8 cellular contexts compared by ENCODE assay signal in genomic region chr6:105452924-105453756, GRCh38. TPM values are rescaled to one million over a fixed set of nuclear protein-coding genes. Genes with fewer than 3 reads are reported as not detected.
A peak's percentile ranks its signal among the peaks of the same experiment; 100 is the strongest.
DNase-seq lines count a peak whose midpoint lies in the region; ATAC-seq lines count a peak whose summit lies in the region.

No MANE protein-coding gene starts in this region.

- peak; percentile 31 for DNase-seq in activated CD4-positive, alpha-beta T cell treated with anti-CD3 and anti-CD28 coated beads for 36 hours
- DNase-seq in activated CD4-positive, alpha-beta T cell treated with anti-CD3 and anti-CD28 coated beads, Interleukin-2, amount 10 ng/mL, durations not matched to agents 24 days and 14 days = no peak
- DNase-seq in KBM-7 = peak; percentile 44
- peak; percentile 51 for DNase-seq in activated gamma-delta T cell treated with Interleukin-2 at 50 U/mL for 16 hours
- peak; percentile 15 for DNase-seq in stimulated activated CD4-positive, alpha-beta T cell treated with anti-CD3 and anti-CD28 coated beads, Interleukin-15, amount 100 ng/mL, for 24 hours
- DNase-seq in OCI-M2 (lab: John Stamatoyannopoulos, UW; ENCODE audit: unreplicated experiment) = no peak
- no peak for DNase-seq in UCSD-AML1 (lab: John Stamatoyannopoulos, UW; ENCODE audit: unreplicated experiment)
- DNase-seq in NCI-H187 treated with DMSO at 0.1 percent for 48 hours (lab: John Stamatoyannopoulos, UW) = no peak

- H3K4me1 Mint-ChIP-seq in activated CD4-positive, alpha-beta T cell treated with anti-CD3 and anti-CD28 coated beads for 36 hours = peaks cover 12% of the 10 kb centered on the region
- peaks cover 7% of the 10 kb centered on the region for H3K4me1 Mint-ChIP-seq in activated CD4-positive, alpha-beta T cell treated with anti-CD3 and anti-CD28 coated beads, Interleukin-2, amount 10 ng/mL, durations not matched to agents 24 days and 14 days

- H3K4me3 Mint-ChIP-seq in activated CD4-positive, alpha-beta T cell treated with anti-CD3 and anti-CD28 coated beads for 36 hours = no peak overlapping the region
- H3K4me3 Mint-ChIP-seq in activated CD4-positive, alpha-beta T cell treated with anti-CD3 and anti-CD28 coated beads, Interleukin-2, amount 10 ng/mL, durations not matched to agents 24 days and 14 days = no peak overlapping the region

- peak; percentile 68 for ATAC-seq in activated CD4-positive, alpha-beta T cell treated with anti-CD3 and anti-CD28 coated beads for 36 hours

- peaks cover 14% of the 10 kb centered on the region for H3K27me3 Mint-ChIP-seq in activated CD4-positive, alpha-beta T cell treated with anti-CD3 and anti-CD28 coated beads for 36 hours
- peaks cover 24% of the 10 kb centered on the region for H3K27me3 Mint-ChIP-seq in activated CD4-positive, alpha-beta T cell treated with anti-CD3 and anti-CD28 coated beads, Interleukin-2, amount 10 ng/mL, durations not matched to agents 24 days and 14 days

- CTCF ChIA-PET in activated CD4-positive, alpha-beta T cell treated with anti-CD3 and anti-CD28 coated beads for 36 hours (lab: Charles Lee) = interaction anchor here (0.7 to 0.8 kb wide), 3 partner anchors 22 to 770 kb away, joined by 3 to 4 read pairs (median 3); no protein-coding TSS in a partner anchor

- intact Hi-C loops in activated CD4-positive, alpha-beta T cell treated with anti-CD3 and anti-CD28 coated beads for 36 hours (cut with DNase I, micrococcal nuclease) = no loop called here
- intact Hi-C loops in activated CD4-positive, alpha-beta T cell treated with anti-CD3 and anti-CD28 coated beads, Interleukin-2, amount 10 ng/mL, durations not matched to agents 24 days and 14 days (cut with micrococcal nuclease) = no loop called here

- H3K27ac Mint-ChIP-seq in activated CD4-positive, alpha-beta T cell treated with anti-CD3 and anti-CD28 coated beads for 36 hours = peak overlapping the region; percentile 28
- H3K27ac Mint-ChIP-seq in activated CD4-positive, alpha-beta T cell treated with anti-CD3 and anti-CD28 coated beads, Interleukin-2, amount 10 ng/mL, durations not matched to agents 24 days and 14 days = no peak overlapping the region

- no peaks in the 10 kb centered on the region for H3K9me3 Mint-ChIP-seq in activated CD4-positive, alpha-beta T cell treated with anti-CD3 and anti-CD28 coated beads for 36 hours (ENCODE audit: low read depth)
- peaks cover 4% of the 10 kb centered on the region for H3K9me3 Mint-ChIP-seq in activated CD4-positive, alpha-beta T cell treated with anti-CD3 and anti-CD28 coated beads, Interleukin-2, amount 10 ng/mL, durations not matched to agents 24 days and 14 days

- POLR2A ChIA-PET in activated CD4-positive, alpha-beta T cell treated with anti-CD3 and anti-CD28 coated beads for 36 hours (lab: Charles Lee) = interaction anchor here (0.6 kb wide), 1 partner anchor 196 kb away, joined by 8 read pairs; no protein-coding TSS in a partner anchor

- in situ Hi-C loops in KBM-7 (cut with MboI; ENCODE audit: low pct_unique_long_range_greater_than_20kb, low sequenced_read_pairs) = no loop called here

- H3K36me3 Mint-ChIP-seq in activated CD4-positive, alpha-beta T cell treated with anti-CD3 and anti-CD28 coated beads for 36 hours (ENCODE audit: low read depth) = peaks cover 3% of the 10 kb centered on the region
- H3K36me3 Mint-ChIP-seq in activated CD4-positive, alpha-beta T cell treated with anti-CD3 and anti-CD28 coated beads, Interleukin-2, amount 10 ng/mL, durations not matched to agents 24 days and 14 days (ENCODE audit: low read depth) = no peaks in the 10 kb centered on the region

RNA-seq across cellular contexts. Expression of gene PREP, which starts 50.3 kb away (rescaled TPM):
- total RNA-seq in activated CD4-positive, alpha-beta T cell treated with anti-CD3 and anti-CD28 coated beads for 36 hours = 10 to 100 TPM; 42.3 to 49.0 TPM
- 55.2 and 56.2 TPM in 2 replicates for total RNA-seq in activated CD4-positive, alpha-beta T cell treated with anti-CD3 and anti-CD28 coated beads, Interleukin-2, amount 10 ng/mL, durations not matched to agents 24 days and 14 days

Comparison
In these comparisons a context has a peak if more than half of its experiments do, and no peak if none do; other contexts are left out.
1. DNase-seq: peak in activated CD4-positive, alpha-beta T cell treated with anti-CD3 and anti-CD28 coated beads for 36 hours (single experiment), KBM-7 (single experiment), activated gamma-delta T cell treated with Interleukin-2 at 50 U/mL for 16 hours (single experiment) and stimulated activated CD4-positive, alpha-beta T cell treated with anti-CD3 and anti-CD28 coated beads, Interleukin-15, amount 100 ng/mL, for 24 hours (single experiment); none in activated CD4-positive, alpha-beta T cell treated with anti-CD3 and anti-CD28 coated beads, Interleukin-2, amount 10 ng/mL, durations not matched to agents 24 days and 14 days (single experiment), OCI-M2 (single experiment), UCSD-AML1 (single experiment) and NCI-H187 treated with DMSO at 0.1 percent for 48 hours (single experiment).